ENCODE assay signal across 7 cellular contexts in the genomic region with DNA sequence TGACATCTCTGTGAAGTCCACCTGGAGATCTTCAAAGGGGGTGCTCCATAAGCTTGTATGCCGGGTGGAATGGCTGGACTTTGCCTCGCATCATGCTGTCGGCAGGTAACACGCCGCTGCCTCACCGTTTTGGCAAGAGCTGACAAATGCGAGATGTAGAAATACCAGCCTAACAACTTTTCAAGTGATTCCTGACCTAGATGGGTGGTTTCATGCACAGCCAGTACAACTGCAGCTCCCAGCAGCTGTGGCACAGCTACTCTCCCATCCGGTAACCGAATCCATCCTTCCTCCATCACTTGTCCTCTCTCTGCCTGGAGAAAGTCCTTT.
DNase-seq lines count a peak whose midpoint lies in the region; FAIRE-seq and TF ChIP-seq lines count a peak whose summit lies in the region.
"Not testable (repeated sequence)": the region's sequence is repeated elsewhere in the genome, so short reads cannot be mapped to it uniquely, and the experiment has no call there.

No MANE protein-coding gene starts in this region.

- H3K36me3 ChIP-seq in Caco-2 (ENCODE audit: control insufficient read depth, insufficient read depth, low read length); breast epithelium; keratinocyte (ENCODE audit: control insufficient read depth in 2 of 2, extremely low read depth in 1 of 2, insufficient read depth in 2 of 2, low read length in 2 of 2); stomach: not testable (repeated sequence)

- intact Hi-C loops in Caco-2 (cut with micrococcal nuclease; ENCODE audit: unreplicated experiment) = loop anchor here (5.0 kb wide), 1 partner anchor 98 kb away; no protein-coding TSS in a partner anchor
- intact Hi-C loops in breast epithelium (cut with DNase I; ENCODE audit: low total_unique reads); stomach (cut with DNase I; ENCODE audit: low total_unique reads): not testable (repeated sequence)

- not testable (repeated sequence) for FAIRE-seq in keratinocyte (lab: Jason Lieb, UNC)

- not testable (repeated sequence) for H3K9me3 Mint-ChIP-seq in Caco-2 (ENCODE audit: unreplicated experiment)

- CTCF ChIA-PET in Caco-2 (lab: Charles Lee) = interaction anchor here (0.8 to 0.9 kb wide), 2 partner anchors 132 to 395 kb away, joined by 3 read pairs; no protein-coding TSS in a partner anchor

- WGBS in stomach, 5 donors = 29 to 78% (median 44%) methylated on average over 9 of the region's 9 CpGs

- not testable (repeated sequence) for H3K9ac ChIP-seq in keratinocyte (ENCODE audit: control insufficient read depth, extremely low read depth, insufficient read depth, low read length)

- not testable (repeated sequence) for H3K27ac Mint-ChIP-seq in Caco-2 (ENCODE audit: unreplicated experiment)

- H4K20me1 ChIP-seq in keratinocyte (ENCODE audit: control insufficient read depth, extremely low read depth, insufficient read depth, low read length) = not testable (repeated sequence)

- H3K27me3 ChIP-seq in Caco-2 (replicated peaks; ENCODE audit: control insufficient read depth, insufficient read depth, low read length); breast epithelium; keratinocyte (ENCODE audit: control insufficient read depth, extremely low read depth, insufficient read depth, low read length); stomach: not testable (repeated sequence)

- not testable (repeated sequence) for H3K36me3 Mint-ChIP-seq in Caco-2 (ENCODE audit: insufficient read depth, unreplicated experiment)

- not testable (repeated sequence) for H3K9me1 ChIP-seq in keratinocyte (ENCODE audit: control insufficient read depth, extremely low read depth, insufficient read depth, low read length)

- TF ChIP-seq CTCF in Caco-2 (IDR thresholded peaks at IDR 0.05; ENCODE audit: insufficient read depth in 1 of 2, low read depth in 1 of 2, low read length in 1 of 2, severe bottlenecking in 1 of 2, unreplicated experiment in 1 of 2); breast epithelium (IDR thresholded peaks at IDR 0.05); keratinocyte (optimal IDR thresholded peaks at IDR 0.05 in 1 of 3, IDR thresholded peaks at IDR 0.05 in 1 of 3, conservative IDR thresholded peaks at IDR 0.05 in 1 of 3; ENCODE audit: extremely low read depth in 1 of 3, insufficient read depth in 2 of 3, low read length in 3 of 3); stomach (IDR thresholded peaks at IDR 0.05): not testable (repeated sequence)

- POLR2A ChIA-PET in Caco-2 (lab: Charles Lee) = not testable (repeated sequence)

- H2AFZ ChIP-seq in keratinocyte (ENCODE audit: control insufficient read depth, low read length) = peak overlapping the region; percentile 33

- not testable (repeated sequence) for BruUV-seq in Caco-2 (replicated peaks; lab: Mats Ljungman, UMichigan)

- not testable (repeated sequence) for H3K4me3 Mint-ChIP-seq in Caco-2 (ENCODE audit: unreplicated experiment)

- not testable (repeated sequence) for H3K79me2 ChIP-seq in keratinocyte (ENCODE audit: control insufficient read depth, insufficient read depth, low read length)

- H3K4me1 Mint-ChIP-seq in Caco-2 (ENCODE audit: low read depth, unreplicated experiment) = not testable (repeated sequence)

- H3K4me1 ChIP-seq in Caco-2; breast epithelium; keratinocyte (ENCODE audit: control insufficient read depth, extremely low read depth, insufficient read depth, low read length): not testable (repeated sequence)
- H3K4me1 ChIP-seq in stomach = peaks cover 0 to 14% (median 4%) of the 10 kb centered on the region in 4 donors

- TF ChIP-seq EP300 in stomach (IDR thresholded peaks at IDR 0.05) = not testable (repeated sequence)

- H3K4me3 ChIP-seq in Caco-2 (ENCODE audit: low read depth, low read length); keratinocyte (ENCODE audit: control insufficient read depth in 2 of 3, extremely low read depth in 1 of 3, insufficient read depth in 2 of 3, low read depth in 1 of 3, low read length in 3 of 3); stomach: not testable (repeated sequence)
- H3K4me3 ChIP-seq in breast epithelium = peak overlapping the region in 1 of 3 donors; percentile 10

- not testable (repeated sequence) for H3K27ac ChIP-seq in breast epithelium; keratinocyte (ENCODE audit: control insufficient read depth, insufficient read depth, low read length); stomach

- not testable (repeated sequence) for TF ChIP-seq POLR2A in breast epithelium (IDR thresholded peaks at IDR 0.05); stomach (IDR thresholded peaks at IDR 0.05)

- peak overlapping the region; percentile 51 for H3K4me2 ChIP-seq in keratinocyte (ENCODE audit: control insufficient read depth, extremely low read depth, insufficient read depth, low read depth, low read length)

- H3K27me3 Mint-ChIP-seq in Caco-2 (ENCODE audit: insufficient read depth, unreplicated experiment) = not testable (repeated sequence)

- DNase-seq in Caco-2 (peak; percentile 27 to 39), HT-29 (ENCODE audit: low spot score) (peak; percentile 32), NCI-H345 (lab: John Stamatoyannopoulos, UW) (peak; percentile 1), breast epithelium (ENCODE audit: low spot score in 2 of 2) (peak; percentile 42 to 59), mucosa of gallbladder (ENCODE audit: low spot score) (peak; percentile 70), stomach (peak; percentile 58)
- DNase-seq in keratinocyte (ENCODE audit: low read depth, low spot score) = not testable (repeated sequence)

- not testable (repeated sequence) for H3K9me3 ChIP-seq in Caco-2; breast epithelium; keratinocyte (ENCODE audit: control insufficient read depth, low read depth, low read length); stomach

- dilution Hi-C loops in keratinocyte (cut with MboI; ENCODE audit: extremely low pct_ligation_motif_present, low sequenced_read_pairs) = not testable (repeated sequence)
